ENCODE assay signal across 8 cellular contexts in the genomic region with DNA sequence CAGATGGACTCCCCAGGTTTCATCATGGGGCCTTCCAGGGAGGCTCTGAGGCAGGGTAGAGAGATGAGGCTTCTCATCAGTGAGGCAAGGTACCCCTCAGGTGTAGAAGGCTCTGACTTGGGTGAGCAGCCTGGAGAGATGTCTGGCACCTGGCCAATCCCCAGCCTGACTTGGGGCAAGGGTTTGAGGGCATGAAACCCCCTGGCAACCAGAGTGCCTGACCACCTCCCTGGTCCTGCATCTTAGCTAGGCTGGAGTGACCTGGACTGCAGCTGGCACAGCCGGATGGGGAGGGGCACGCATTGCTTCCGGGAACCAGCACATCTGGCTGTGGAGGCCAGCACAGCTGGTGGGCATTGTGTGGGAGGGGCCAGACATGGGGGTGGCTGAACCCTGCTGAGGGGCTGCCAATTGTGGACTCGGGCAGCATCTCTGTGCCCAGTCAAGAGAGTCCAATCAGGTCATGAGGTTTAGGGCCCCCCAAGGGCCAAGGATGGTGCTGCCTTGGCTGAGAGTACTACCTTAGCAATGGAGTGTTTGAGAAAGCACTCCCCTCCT.
DNase-seq lines count a peak whose midpoint lies in the region; ATAC-seq and TF ChIP-seq lines count a peak whose summit lies in the region.

No MANE protein-coding gene starts in this region.

- peak overlapping the region; percentile 53 for H3K9ac ChIP-seq in muscle layer of colon (ENCODE audit: low read length)

- H3K4me1 ChIP-seq in muscle layer of colon (ENCODE audit: insufficient read depth, low read length), result peaks cover 57% of the 10 kb centered on the region

- ATAC-seq in GM21717 (IDR thresholded peaks at IDR 0.05; ENCODE audit: unreplicated experiment), result no peak

- DNase-seq in 8988T, result peak; percentile 63
- DNase-seq in HEK293T (ENCODE audit: extremely low spot score), result no peak
- DNase-seq in ecto neural progenitor cell (ENCODE audit: low spot score), result peak; percentile 55
- DNase-seq in NCI-H774 (lab: John Stamatoyannopoulos, UW), result no peak
- DNase-seq in NCI-H1417 treated with DMSO at 0.1 percent for 48 hours (lab: John Stamatoyannopoulos, UW), result no peak
- no peak for DNase-seq in NCI-H524 treated with DMSO at 0.1 percent for 48 hours (lab: John Stamatoyannopoulos, UW)

- H3K27me3 ChIP-seq in muscle layer of colon (ENCODE audit: control insufficient read depth in 1 of 2, insufficient read depth in 2 of 2, low read length in 2 of 2), result no peaks in the 10 kb centered on the region

- H3K27ac ChIP-seq in muscle layer of colon (ENCODE audit: low read depth, low read length), result peak overlapping the region; percentile 81

- H3K36me3 ChIP-seq in muscle layer of colon (ENCODE audit: insufficient read depth, low read length), result peaks cover 9% of the 10 kb centered on the region

- no peaks in the 10 kb centered on the region for H3K9me3 ChIP-seq in muscle layer of colon (ENCODE audit: low read length)

- POLR2A ChIA-PET in HEK293T (lab: Yijun Ruan, JAX), result no interaction called here

- CTCF ChIA-PET in HEK293T (lab: Yijun Ruan, JAX), result no interaction called here

- H3K4me3 ChIP-seq in muscle layer of colon (ENCODE audit: low read depth in 1 of 2, low read length in 2 of 2), result peak overlapping the region; percentile 63 to 65

TF ChIP-seq in HEK293T, 16 proteins besides CTCF, POLR2A, EP300 and RAD21:
- 0 out of 2 replicates have a peak, but pooled peaks have one; percentile 14 for TF ChIP-seq HDGF (IDR thresholded peaks at IDR 0.05; ENCODE audit: borderline replicate concordance)
- TF ChIP-seq TARDBP (IDR thresholded peaks at IDR 0.05), result no peak
- TF ChIP-seq FOXM1 (IDR thresholded peaks at IDR 0.05; ENCODE audit: borderline replicate concordance), result peak; percentile 49; the same call in 1 of the 2 replicates

Comparison
In these comparisons a context has a peak if more than half of its experiments do, and no peak if none do; other contexts are left out.
1. DNase-seq: peak in 8988T (single experiment) and ecto neural progenitor cell (single experiment); none in HEK293T (single experiment), NCI-H774 (single experiment), NCI-H1417 treated with DMSO at 0.1 percent for 48 hours (single experiment) and NCI-H524 treated with DMSO at 0.1 percent for 48 hours (single experiment).